Comparison of ENCODE assay signal across 1 cellular context in genomic region chr18:7902399-7902839, GRCh38.
TF ChIP-seq lines count a peak whose summit lies in the region.

No MANE protein-coding gene starts in this region.

TF ChIP-seq in GM23338, 12 proteins besides CTCF, POLR2A, EP300 and RAD21 (continued from another document):
- TF ChIP-seq ETS1 (IDR thresholded peaks at IDR 0.05) = no peak
- no peak for TF ChIP-seq CREB1 (CRISPR knock-in tag; IDR thresholded peaks at IDR 0.05; ENCODE audit: low read depth)
- no peak for TF ChIP-seq NANOG (IDR thresholded peaks at IDR 0.05; ENCODE audit: borderline replicate concordance)
- TF ChIP-seq, protein P1, sequence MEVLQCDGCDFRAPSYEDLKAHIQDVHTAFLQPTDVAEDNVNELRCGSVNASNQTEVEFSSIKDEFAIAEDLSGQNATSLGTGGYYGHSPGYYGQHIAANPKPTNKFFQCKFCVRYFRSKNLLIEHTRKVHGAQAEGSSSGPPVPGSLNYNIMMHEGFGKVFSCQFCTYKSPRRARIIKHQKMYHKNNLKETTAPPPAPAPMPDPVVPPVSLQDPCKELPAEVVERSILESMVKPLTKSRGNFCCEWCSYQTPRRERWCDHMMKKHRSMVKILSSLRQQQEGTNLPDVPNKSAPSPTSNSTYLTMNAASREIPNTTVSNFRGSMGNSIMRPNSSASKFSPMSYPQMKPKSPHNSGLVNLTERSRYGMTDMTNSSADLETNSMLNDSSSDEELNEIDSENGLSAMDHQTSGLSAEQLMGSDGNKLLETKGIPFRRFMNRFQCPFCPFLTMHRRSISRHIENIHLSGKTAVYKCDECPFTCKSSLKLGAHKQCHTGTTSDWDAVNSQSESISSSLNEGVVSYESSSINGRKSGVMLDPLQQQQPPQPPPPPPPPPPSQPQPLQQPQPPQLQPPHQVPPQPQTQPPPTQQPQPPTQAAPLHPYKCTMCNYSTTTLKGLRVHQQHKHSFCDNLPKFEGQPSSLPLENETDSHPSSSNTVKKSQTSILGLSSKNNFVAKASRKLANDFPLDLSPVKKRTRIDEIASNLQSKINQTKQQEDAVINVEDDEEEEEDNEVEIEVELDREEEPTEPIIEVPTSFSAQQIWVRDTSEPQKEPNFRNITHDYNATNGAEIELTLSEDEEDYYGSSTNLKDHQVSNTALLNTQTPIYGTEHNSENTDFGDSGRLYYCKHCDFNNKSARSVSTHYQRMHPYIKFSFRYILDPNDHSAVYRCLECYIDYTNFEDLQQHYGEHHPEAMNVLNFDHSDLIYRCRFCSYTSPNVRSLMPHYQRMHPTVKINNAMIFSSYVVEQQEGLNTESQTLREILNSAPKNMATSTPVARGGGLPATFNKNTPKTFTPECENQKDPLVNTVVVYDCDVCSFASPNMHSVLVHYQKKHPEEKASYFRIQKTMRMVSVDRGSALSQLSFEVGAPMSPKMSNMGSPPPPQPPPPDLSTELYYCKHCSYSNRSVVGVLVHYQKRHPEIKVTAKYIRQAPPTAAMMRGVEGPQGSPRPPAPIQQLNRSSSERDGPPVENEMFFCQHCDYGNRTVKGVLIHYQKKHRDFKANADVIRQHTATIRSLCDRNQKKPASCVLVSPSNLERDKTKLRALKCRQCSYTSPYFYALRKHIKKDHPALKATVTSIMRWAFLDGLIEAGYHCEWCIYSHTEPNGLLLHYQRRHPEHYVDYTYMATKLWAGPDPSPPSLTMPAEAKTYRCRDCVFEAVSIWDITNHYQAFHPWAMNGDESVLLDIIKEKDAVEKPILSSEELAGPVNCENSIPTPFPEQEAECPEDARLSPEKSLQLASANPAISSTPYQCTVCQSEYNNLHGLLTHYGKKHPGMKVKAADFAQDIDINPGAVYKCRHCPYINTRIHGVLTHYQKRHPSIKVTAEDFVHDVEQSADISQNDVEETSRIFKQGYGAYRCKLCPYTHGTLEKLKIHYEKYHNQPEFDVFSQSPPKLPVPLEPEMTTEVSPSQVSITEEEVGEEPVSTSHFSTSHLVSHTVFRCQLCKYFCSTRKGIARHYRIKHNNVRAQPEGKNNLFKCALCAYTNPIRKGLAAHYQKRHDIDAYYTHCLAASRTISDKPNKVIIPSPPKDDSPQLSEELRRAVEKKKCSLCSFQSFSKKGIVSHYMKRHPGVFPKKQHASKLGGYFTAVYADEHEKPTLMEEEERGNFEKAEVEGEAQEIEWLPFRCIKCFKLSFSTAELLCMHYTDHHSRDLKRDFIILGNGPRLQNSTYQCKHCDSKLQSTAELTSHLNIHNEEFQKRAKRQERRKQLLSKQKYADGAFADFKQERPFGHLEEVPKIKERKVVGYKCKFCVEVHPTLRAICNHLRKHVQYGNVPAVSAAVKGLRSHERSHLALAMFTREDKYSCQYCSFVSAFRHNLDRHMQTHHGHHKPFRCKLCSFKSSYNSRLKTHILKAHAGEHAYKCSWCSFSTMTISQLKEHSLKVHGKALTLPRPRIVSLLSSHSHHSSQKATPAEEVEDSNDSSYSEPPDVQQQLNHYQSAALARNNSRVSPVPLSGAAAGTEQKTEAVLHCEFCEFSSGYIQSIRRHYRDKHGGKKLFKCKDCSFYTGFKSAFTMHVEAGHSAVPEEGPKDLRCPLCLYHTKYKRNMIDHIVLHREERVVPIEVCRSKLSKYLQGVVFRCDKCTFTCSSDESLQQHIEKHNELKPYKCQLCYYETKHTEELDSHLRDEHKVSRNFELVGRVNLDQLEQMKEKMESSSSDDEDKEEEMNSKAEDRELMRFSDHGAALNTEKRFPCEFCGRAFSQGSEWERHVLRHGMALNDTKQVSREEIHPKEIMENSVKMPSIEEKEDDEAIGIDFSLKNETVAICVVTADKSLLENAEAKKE (CRISPR knock-in tag; IDR thresholded peaks at IDR 0.05) = no peak
TF ChIP-seq in GM23338: peak in this region for 0.
